ENCODE assay signal across 3 cellular contexts in the genomic region with DNA sequence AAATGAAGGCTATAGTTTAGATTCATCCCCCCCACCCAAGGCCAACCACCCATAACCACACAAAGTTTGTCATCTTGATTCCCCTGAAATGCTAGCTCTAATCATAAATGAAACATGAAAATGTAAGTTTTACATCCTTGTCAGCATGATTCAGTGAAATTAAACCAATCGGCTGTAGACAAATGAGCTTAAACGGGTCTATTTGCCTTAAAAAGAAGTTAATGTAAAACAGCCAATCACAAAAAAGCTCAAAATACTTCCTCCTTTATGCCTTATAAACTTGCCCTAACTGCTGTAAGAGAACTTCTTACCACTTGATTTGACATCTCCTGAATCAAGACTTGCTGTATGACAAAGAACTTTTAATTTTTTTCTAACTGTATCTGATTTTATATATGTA.
TF ChIP-seq lines count a peak whose summit lies in the region.

No MANE protein-coding gene starts in this region.

TF ChIP-seq in GM23338, 12 proteins besides CTCF, POLR2A, EP300 and RAD21 (continues in another document):
- TF ChIP-seq POLR2AphosphoS5 (IDR thresholded peaks at IDR 0.05; ENCODE audit: low read depth) (no peak), STAT1 (IDR thresholded peaks at IDR 0.05; ENCODE audit: unreplicated experiment) (no peak), NANOG (IDR thresholded peaks at IDR 0.05; ENCODE audit: borderline replicate concordance) (no peak), EZH2 (IDR thresholded peaks at IDR 0.05; ENCODE audit: low read depth, unreplicated experiment) (no peak), CREB1 (CRISPR knock-in tag; IDR thresholded peaks at IDR 0.05; ENCODE audit: low read depth) (no peak), JUNB (IDR thresholded peaks at IDR 0.05; ENCODE audit: unreplicated experiment) (no peak), ZNF114 (CRISPR knock-in tag; IDR thresholded peaks at IDR 0.05) (no peak), ZNF331 (CRISPR knock-in tag; IDR thresholded peaks at IDR 0.05; ENCODE audit: low read depth) (no peak), EZH2phosphoT487 (IDR thresholded peaks at IDR 0.05; ENCODE audit: unreplicated experiment) (no peak)
- TF ChIP-seq, protein P1, sequence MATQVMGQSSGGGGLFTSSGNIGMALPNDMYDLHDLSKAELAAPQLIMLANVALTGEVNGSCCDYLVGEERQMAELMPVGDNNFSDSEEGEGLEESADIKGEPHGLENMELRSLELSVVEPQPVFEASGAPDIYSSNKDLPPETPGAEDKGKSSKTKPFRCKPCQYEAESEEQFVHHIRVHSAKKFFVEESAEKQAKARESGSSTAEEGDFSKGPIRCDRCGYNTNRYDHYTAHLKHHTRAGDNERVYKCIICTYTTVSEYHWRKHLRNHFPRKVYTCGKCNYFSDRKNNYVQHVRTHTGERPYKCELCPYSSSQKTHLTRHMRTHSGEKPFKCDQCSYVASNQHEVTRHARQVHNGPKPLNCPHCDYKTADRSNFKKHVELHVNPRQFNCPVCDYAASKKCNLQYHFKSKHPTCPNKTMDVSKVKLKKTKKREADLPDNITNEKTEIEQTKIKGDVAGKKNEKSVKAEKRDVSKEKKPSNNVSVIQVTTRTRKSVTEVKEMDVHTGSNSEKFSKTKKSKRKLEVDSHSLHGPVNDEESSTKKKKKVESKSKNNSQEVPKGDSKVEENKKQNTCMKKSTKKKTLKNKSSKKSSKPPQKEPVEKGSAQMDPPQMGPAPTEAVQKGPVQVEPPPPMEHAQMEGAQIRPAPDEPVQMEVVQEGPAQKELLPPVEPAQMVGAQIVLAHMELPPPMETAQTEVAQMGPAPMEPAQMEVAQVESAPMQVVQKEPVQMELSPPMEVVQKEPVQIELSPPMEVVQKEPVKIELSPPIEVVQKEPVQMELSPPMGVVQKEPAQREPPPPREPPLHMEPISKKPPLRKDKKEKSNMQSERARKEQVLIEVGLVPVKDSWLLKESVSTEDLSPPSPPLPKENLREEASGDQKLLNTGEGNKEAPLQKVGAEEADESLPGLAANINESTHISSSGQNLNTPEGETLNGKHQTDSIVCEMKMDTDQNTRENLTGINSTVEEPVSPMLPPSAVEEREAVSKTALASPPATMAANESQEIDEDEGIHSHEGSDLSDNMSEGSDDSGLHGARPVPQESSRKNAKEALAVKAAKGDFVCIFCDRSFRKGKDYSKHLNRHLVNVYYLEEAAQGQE (IDR thresholded peaks at IDR 0.05; ENCODE audit: unreplicated experiment), result no peak
- TF ChIP-seq, protein P2, sequence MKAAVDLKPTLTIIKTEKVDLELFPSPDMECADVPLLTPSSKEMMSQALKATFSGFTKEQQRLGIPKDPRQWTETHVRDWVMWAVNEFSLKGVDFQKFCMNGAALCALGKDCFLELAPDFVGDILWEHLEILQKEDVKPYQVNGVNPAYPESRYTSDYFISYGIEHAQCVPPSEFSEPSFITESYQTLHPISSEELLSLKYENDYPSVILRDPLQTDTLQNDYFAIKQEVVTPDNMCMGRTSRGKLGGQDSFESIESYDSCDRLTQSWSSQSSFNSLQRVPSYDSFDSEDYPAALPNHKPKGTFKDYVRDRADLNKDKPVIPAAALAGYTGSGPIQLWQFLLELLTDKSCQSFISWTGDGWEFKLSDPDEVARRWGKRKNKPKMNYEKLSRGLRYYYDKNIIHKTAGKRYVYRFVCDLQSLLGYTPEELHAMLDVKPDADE (IDR thresholded peaks at IDR 0.05), result no peak

TF ChIP-seq in H1, 55 proteins besides CTCF, POLR2A, EP300 and RAD21 (continues in another document):
- TF ChIP-seq, protein P3, sequence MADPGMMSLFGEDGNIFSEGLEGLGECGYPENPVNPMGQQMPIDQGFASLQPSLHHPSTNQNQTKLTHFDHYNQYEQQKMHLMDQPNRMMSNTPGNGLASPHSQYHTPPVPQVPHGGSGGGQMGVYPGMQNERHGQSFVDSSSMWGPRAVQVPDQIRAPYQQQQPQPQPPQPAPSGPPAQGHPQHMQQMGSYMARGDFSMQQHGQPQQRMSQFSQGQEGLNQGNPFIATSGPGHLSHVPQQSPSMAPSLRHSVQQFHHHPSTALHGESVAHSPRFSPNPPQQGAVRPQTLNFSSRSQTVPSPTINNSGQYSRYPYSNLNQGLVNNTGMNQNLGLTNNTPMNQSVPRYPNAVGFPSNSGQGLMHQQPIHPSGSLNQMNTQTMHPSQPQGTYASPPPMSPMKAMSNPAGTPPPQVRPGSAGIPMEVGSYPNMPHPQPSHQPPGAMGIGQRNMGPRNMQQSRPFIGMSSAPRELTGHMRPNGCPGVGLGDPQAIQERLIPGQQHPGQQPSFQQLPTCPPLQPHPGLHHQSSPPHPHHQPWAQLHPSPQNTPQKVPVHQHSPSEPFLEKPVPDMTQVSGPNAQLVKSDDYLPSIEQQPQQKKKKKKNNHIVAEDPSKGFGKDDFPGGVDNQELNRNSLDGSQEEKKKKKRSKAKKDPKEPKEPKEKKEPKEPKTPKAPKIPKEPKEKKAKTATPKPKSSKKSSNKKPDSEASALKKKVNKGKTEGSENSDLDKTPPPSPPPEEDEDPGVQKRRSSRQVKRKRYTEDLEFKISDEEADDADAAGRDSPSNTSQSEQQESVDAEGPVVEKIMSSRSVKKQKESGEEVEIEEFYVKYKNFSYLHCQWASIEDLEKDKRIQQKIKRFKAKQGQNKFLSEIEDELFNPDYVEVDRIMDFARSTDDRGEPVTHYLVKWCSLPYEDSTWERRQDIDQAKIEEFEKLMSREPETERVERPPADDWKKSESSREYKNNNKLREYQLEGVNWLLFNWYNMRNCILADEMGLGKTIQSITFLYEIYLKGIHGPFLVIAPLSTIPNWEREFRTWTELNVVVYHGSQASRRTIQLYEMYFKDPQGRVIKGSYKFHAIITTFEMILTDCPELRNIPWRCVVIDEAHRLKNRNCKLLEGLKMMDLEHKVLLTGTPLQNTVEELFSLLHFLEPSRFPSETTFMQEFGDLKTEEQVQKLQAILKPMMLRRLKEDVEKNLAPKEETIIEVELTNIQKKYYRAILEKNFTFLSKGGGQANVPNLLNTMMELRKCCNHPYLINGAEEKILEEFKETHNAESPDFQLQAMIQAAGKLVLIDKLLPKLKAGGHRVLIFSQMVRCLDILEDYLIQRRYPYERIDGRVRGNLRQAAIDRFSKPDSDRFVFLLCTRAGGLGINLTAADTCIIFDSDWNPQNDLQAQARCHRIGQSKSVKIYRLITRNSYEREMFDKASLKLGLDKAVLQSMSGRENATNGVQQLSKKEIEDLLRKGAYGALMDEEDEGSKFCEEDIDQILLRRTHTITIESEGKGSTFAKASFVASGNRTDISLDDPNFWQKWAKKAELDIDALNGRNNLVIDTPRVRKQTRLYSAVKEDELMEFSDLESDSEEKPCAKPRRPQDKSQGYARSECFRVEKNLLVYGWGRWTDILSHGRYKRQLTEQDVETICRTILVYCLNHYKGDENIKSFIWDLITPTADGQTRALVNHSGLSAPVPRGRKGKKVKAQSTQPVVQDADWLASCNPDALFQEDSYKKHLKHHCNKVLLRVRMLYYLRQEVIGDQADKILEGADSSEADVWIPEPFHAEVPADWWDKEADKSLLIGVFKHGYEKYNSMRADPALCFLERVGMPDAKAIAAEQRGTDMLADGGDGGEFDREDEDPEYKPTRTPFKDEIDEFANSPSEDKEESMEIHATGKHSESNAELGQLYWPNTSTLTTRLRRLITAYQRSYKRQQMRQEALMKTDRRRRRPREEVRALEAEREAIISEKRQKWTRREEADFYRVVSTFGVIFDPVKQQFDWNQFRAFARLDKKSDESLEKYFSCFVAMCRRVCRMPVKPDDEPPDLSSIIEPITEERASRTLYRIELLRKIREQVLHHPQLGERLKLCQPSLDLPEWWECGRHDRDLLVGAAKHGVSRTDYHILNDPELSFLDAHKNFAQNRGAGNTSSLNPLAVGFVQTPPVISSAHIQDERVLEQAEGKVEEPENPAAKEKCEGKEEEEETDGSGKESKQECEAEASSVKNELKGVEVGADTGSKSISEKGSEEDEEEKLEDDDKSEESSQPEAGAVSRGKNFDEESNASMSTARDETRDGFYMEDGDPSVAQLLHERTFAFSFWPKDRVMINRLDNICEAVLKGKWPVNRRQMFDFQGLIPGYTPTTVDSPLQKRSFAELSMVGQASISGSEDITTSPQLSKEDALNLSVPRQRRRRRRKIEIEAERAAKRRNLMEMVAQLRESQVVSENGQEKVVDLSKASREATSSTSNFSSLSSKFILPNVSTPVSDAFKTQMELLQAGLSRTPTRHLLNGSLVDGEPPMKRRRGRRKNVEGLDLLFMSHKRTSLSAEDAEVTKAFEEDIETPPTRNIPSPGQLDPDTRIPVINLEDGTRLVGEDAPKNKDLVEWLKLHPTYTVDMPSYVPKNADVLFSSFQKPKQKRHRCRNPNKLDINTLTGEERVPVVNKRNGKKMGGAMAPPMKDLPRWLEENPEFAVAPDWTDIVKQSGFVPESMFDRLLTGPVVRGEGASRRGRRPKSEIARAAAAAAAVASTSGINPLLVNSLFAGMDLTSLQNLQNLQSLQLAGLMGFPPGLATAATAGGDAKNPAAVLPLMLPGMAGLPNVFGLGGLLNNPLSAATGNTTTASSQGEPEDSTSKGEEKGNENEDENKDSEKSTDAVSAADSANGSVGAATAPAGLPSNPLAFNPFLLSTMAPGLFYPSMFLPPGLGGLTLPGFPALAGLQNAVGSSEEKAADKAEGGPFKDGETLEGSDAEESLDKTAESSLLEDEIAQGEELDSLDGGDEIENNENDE (IDR thresholded peaks at IDR 0.05; ENCODE audit: insufficient replicate concordance, low read length), result no peak
- TF ChIP-seq EGR1 (IDR thresholded peaks at IDR 0.05; ENCODE audit: borderline replicate concordance, low read depth, low read length), result no peak
- no peak for TF ChIP-seq RFX5 (IDR thresholded peaks at IDR 0.05; ENCODE audit: borderline replicate concordance, low read depth, low read length)
- TF ChIP-seq RXRA (IDR thresholded peaks at IDR 0.05; ENCODE audit: insufficient read depth, low read depth, low read length), result no peak
- TF ChIP-seq JUND (IDR thresholded peaks at IDR 0.05; ENCODE audit: low read length), result no peak
- no peak for TF ChIP-seq SIN3A (conservative IDR thresholded peaks at IDR 0.05 in 1 of 2, IDR thresholded peaks at IDR 0.05 in 1 of 2; ENCODE audit: low read depth in 1 of 2, low read length in 2 of 2)
- TF ChIP-seq TEAD4 (IDR thresholded peaks at IDR 0.05; ENCODE audit: low read depth, low read length), result no peak

TF ChIP-seq in HEK293T, 16 proteins besides CTCF, POLR2A, EP300 and RAD21:
- TF ChIP-seq ARNT (IDR thresholded peaks at IDR 0.05) (no peak), CTBP1 (IDR thresholded peaks at IDR 0.05; ENCODE audit: borderline replicate concordance) (no peak), SUZ12 (IDR thresholded peaks at IDR 0.05) (no peak), TARDBP (IDR thresholded peaks at IDR 0.05) (no peak), FOXA1 (IDR thresholded peaks at IDR 0.05) (no peak), FOXK2 (IDR thresholded peaks at IDR 0.05) (no peak), ZNF384 (IDR thresholded peaks at IDR 0.05) (no peak), FOXM1 (IDR thresholded peaks at IDR 0.05; ENCODE audit: borderline replicate concordance) (no peak), ELF4 (IDR thresholded peaks at IDR 0.05) (no peak), BHLHE40 (IDR thresholded peaks at IDR 0.05; ENCODE audit: borderline replicate concordance) (no peak), L3MBTL2 (conservative IDR thresholded peaks at IDR 0.05) (no peak), HDGF (IDR thresholded peaks at IDR 0.05; ENCODE audit: borderline replicate concordance) (no peak), SP1 (IDR thresholded peaks at IDR 0.05) (no peak), NFRKB (IDR thresholded peaks at IDR 0.05) (no peak)
- TF ChIP-seq, protein P4, sequence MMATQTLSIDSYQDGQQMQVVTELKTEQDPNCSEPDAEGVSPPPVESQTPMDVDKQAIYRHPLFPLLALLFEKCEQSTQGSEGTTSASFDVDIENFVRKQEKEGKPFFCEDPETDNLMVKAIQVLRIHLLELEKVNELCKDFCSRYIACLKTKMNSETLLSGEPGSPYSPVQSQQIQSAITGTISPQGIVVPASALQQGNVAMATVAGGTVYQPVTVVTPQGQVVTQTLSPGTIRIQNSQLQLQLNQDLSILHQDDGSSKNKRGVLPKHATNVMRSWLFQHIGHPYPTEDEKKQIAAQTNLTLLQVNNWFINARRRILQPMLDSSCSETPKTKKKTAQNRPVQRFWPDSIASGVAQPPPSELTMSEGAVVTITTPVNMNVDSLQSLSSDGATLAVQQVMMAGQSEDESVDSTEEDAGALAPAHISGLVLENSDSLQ (IDR thresholded peaks at IDR 0.05), result no peak
